24 cellular contexts compared by ENCODE assay signal in the genomic region with DNA sequence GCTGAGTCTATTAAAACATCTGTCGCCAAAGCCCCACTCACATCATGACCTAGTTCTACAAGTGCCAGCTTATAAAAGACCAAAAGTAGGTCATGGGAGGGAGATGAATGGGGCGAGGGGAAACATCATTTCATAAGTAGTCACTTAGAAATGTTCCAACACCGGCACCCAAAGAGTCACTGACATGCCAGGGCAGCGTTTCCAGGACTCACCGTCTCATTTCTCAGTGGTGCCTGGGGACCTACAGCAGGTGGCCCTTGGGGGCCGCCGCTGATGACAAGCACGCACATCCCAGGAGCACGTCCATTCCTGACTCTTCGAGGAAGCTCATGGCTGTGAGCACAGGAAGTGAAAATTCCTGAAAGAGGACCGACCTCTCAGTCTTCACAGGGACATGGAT.
"Had no signal": no experiment of that assay in that cellular context is flagged by ENCODE, and none has a peak within 500 bp of the region (broad histone marks: within the 10 kb centered on the region; RNA-seq: fewer than 3 reads in every experiment).

No MANE protein-coding gene starts in this region.

- H3K4me3 ChIP-seq: hepatocyte, left ventricle myocardium inferior, lung, mucosa of descending colon, ovary, prostate gland, spleen, suprapubic skin, thoracic aorta, tibial artery, uterus had no signal

- DNase-seq: islet precursor cell; left ventricle myocardium inferior; midbrain; mucosa of descending colon; naive thymus-derived CD4-positive, alpha-beta T cell; ovary; retina; right cardiac atrium; small intestine; spleen; stimulated activated CD4-positive, alpha-beta T cell treated with anti-CD3 and anti-CD28 coated beads, Interleukin-4, amount 100 ng/mL, for 24 hours; stimulated activated naive CD4-positive, alpha-beta T cell; tibial artery; trophoblast cell; uterus had no signal

- H3K9me3 ChIP-seq: left ventricle myocardium inferior, mucosa of descending colon, ovary, prostate gland, suprapubic skin, thoracic aorta, tibial artery, uterus had no signal

- H3K27me3 Mint-ChIP-seq: stimulated activated naive CD8-positive, alpha-beta T cell treated with anti-CD3 and anti-CD28 coated beads, Interleukin-15, Interleukin-2, amounts not matched to agents 100 ng/mL and 50 ng/mL, for 24 hours had no signal

- H3K4me1 ChIP-seq: prostate gland, spleen, suprapubic skin, tibial artery, uterus had no signal

- ATAC-seq: mucosa of descending colon; naive thymus-derived CD4-positive, alpha-beta T cell; natural killer cell treated with Interleukin-12 subunit alpha and Interleukin-12 subunit beta and Interleukin-15 and Interleukin-18, amount 100 ng/mL, for 72 hours; right cardiac atrium; sciatic nerve; stimulated activated effector memory CD8-positive, alpha-beta T cell treated with anti-CD3 and anti-CD28 coated beads, Interleukin-12 subunit alpha, Interleukin-12 subunit beta, amount 100 ng/mL, for 72 hours had no signal

- H3K4me1 Mint-ChIP-seq: naive thymus-derived CD4-positive, alpha-beta T cell; stimulated activated effector memory CD8-positive, alpha-beta T cell treated with anti-CD3 and anti-CD28 coated beads, Interleukin-12 subunit alpha, Interleukin-12 subunit beta, amount 100 ng/mL, for 72 hours had no signal

- H3K4me3 Mint-ChIP-seq: naive thymus-derived CD4-positive, alpha-beta T cell; natural killer cell treated with Interleukin-12 subunit alpha and Interleukin-12 subunit beta and Interleukin-15 and Interleukin-18, amount 100 ng/mL, for 72 hours; stimulated activated effector memory CD8-positive, alpha-beta T cell treated with anti-CD3 and anti-CD28 coated beads, Interleukin-12 subunit alpha, Interleukin-12 subunit beta, amount 100 ng/mL, for 72 hours; stimulated activated naive CD8-positive, alpha-beta T cell treated with anti-CD3 and anti-CD28 coated beads, Interleukin-15, Interleukin-2, amounts not matched to agents 100 ng/mL and 50 ng/mL, for 24 hours had no signal

- H3K36me3 Mint-ChIP-seq: naive thymus-derived CD4-positive, alpha-beta T cell; natural killer cell treated with Interleukin-12 subunit alpha and Interleukin-12 subunit beta and Interleukin-15 and Interleukin-18, amount 100 ng/mL, for 72 hours; stimulated activated effector memory CD8-positive, alpha-beta T cell treated with anti-CD3 and anti-CD28 coated beads, Interleukin-12 subunit alpha, Interleukin-12 subunit beta, amount 100 ng/mL, for 72 hours had no signal

- H3K27me3 ChIP-seq: ovary, uterus had no signal

- H3K36me3 ChIP-seq: left ventricle myocardium inferior, ovary, prostate gland, spleen, suprapubic skin, thoracic aorta, tibial artery, uterus had no signal

- H3K27ac Mint-ChIP-seq: naive thymus-derived CD4-positive, alpha-beta T cell; natural killer cell treated with Interleukin-12 subunit alpha and Interleukin-12 subunit beta and Interleukin-15 and Interleukin-18, amount 100 ng/mL, for 72 hours; stimulated activated effector memory CD8-positive, alpha-beta T cell treated with anti-CD3 and anti-CD28 coated beads, Interleukin-12 subunit alpha, Interleukin-12 subunit beta, amount 100 ng/mL, for 72 hours; stimulated activated naive CD8-positive, alpha-beta T cell treated with anti-CD3 and anti-CD28 coated beads, Interleukin-15, Interleukin-2, amounts not matched to agents 100 ng/mL and 50 ng/mL, for 24 hours had no signal

- H3K27ac ChIP-seq: hepatocyte, left ventricle myocardium inferior, ovary, prostate gland, spleen, suprapubic skin, thoracic aorta, tibial artery, uterus had no signal

- H3K9me3 Mint-ChIP-seq: natural killer cell treated with Interleukin-12 subunit alpha and Interleukin-12 subunit beta and Interleukin-15 and Interleukin-18, amount 100 ng/mL, for 72 hours; stimulated activated effector memory CD8-positive, alpha-beta T cell treated with anti-CD3 and anti-CD28 coated beads, Interleukin-12 subunit alpha, Interleukin-12 subunit beta, amount 100 ng/mL, for 72 hours; stimulated activated naive CD8-positive, alpha-beta T cell treated with anti-CD3 and anti-CD28 coated beads, Interleukin-15, Interleukin-2, amounts not matched to agents 100 ng/mL and 50 ng/mL, for 24 hours had no signal
